8 cellular contexts compared by ENCODE assay signal in the genomic region with DNA sequence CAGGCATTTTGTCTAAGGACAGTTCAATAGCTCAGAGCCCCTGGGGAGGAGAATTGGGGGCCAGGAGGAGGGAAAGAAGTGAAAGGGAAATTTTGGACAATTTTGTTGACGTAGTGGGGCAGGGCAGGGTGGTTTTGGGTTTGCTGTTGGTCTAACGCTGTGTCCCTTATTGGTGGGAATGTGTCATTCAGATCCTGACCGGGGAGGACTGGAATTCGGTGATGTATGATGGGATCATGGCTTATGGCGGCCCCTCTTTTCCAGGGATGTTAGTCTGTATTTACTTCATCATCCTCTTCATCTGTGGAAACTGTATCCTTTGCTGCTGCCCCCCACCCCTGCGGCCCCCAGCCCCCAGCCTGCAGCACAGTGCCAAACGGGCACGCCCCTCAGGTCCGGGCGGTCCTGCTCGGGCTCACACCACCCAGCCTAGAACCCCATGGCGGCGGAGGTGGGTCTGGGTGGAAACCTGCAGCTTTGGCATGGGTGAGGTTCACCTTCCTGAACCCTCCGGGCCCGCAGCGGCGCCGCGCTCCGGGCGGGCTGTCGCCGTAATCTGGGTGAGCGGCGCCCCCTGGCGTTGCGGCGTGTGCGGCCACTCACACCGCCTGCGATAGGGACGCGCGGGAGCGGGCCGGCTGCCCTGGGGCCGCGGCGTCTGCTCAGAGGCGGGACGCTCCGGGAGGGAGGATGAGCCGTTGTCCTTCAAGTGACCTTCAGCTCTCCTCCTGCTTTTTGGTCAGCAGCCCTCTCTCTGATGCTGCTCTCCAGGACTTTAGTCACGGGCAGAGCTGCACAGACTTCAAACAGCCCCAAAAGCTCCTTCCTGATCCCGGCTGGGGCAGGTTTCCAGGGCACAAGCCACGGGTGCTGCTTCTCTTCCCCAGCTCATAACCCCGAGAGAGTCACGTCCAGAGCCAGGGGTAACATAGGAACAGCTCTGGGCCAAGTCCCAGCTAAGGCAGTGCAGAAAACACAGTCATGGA.
DNase-seq lines count a peak whose midpoint lies in the region; FAIRE-seq and TF ChIP-seq lines count a peak whose summit lies in the region.

No MANE protein-coding gene starts in this region.

- H3F3A ChIP-seq in OCI-LY1 (ENCODE audit: insufficient read depth, low read length) = no peaks in the 10 kb centered on the region

- no peaks in the 10 kb centered on the region for H3K79me2 ChIP-seq in OCI-LY1 (ENCODE audit: insufficient read depth, low read length)

- peaks cover 34% of the 10 kb centered on the region for H3K27me3 ChIP-seq in BE2C
- peaks cover 12% of the 10 kb centered on the region for H3K27me3 ChIP-seq in H7 (ENCODE audit: control insufficient read depth, insufficient read depth, low read length)
- no peaks in the 10 kb centered on the region for H3K27me3 ChIP-seq in OCI-LY1 (ENCODE audit: insufficient read depth, low read length)
- no peaks in the 10 kb centered on the region for H3K27me3 ChIP-seq in vagina

- FAIRE-seq in frontal cortex (lab: Jason Lieb, UNC) = no peak

- H3K27ac ChIP-seq in OCI-LY1 (ENCODE audit: low read depth, low read length, poor library complexity, severe bottlenecking) (no peak overlapping the region), vagina (no peak overlapping the region)

- TF ChIP-seq CTCF in BE2C (IDR thresholded peaks at IDR 0.05; ENCODE audit: low read depth, low read length) (peak; percentile 66), OCI-LY1 (IDR thresholded peaks at IDR 0.05; ENCODE audit: low read length) (peak; percentile 75), vagina (IDR thresholded peaks at IDR 0.05) (peak; percentile 64 to 92 (median 89))

- DNase-seq in BE2C (peak; percentile 82), H7 (peak; percentile 94), frontal cortex (ENCODE audit: low spot score in 2 of 2) (peak; percentile 62 to 80), occipital lobe (lab: John Stamatoyannopoulos, UW) (peak; percentile 17), vagina (ENCODE audit: extremely low spot score in 2 of 2) (no peak), GF-D8 (lab: John Stamatoyannopoulos, UW) (no peak)
- peak; percentile 4 for DNase-seq in activated effector memory CD4-positive, alpha-beta T cell treated with Interleukin-2 at 50 U/mL for 16 hours

- H3K4me1 ChIP-seq in BE2C (no peaks in the 10 kb centered on the region), OCI-LY1 (ENCODE audit: insufficient read depth, low read length, severe bottlenecking) (no peaks in the 10 kb centered on the region), vagina (peaks cover 13% of the 10 kb centered on the region)

- H3K9me2 ChIP-seq in OCI-LY1 (ENCODE audit: low read depth, low read length) = no peaks in the 10 kb centered on the region

- H2AFZ ChIP-seq in OCI-LY1 (ENCODE audit: low read length) = no peak overlapping the region

- H3K4me2 ChIP-seq in OCI-LY1 (ENCODE audit: low read length) = no peak overlapping the region

- no peak for TF ChIP-seq POLR2A in vagina (IDR thresholded peaks at IDR 0.05)

- H3K4me3 ChIP-seq in BE2C (ENCODE audit: low read depth, low read length) = no peak overlapping the region
- H3K4me3 ChIP-seq in H7 (ENCODE audit: insufficient read depth, low read depth, low read length) = no peak overlapping the region
- H3K4me3 ChIP-seq in OCI-LY1 (ENCODE audit: low read depth, low read length, poor library complexity, severe bottlenecking) = no peak overlapping the region
- peak overlapping the region; percentile 6 to 29 for H3K4me3 ChIP-seq in vagina

- intact Hi-C loops in vagina (cut with DNase I) = loop anchor here (5.0 to 10.0 kb wide), 3 partner anchors 288 to 786 kb away; a partner anchor contains a TSS

- H3K9ac ChIP-seq in OCI-LY1 (ENCODE audit: low read length) = no peak overlapping the region

- no peaks in the 10 kb centered on the region for H4K20me1 ChIP-seq in OCI-LY1 (ENCODE audit: insufficient read depth, low read length)

- H3K36me3 ChIP-seq in BE2C (no peaks in the 10 kb centered on the region), H7 (replicated peaks; ENCODE audit: control insufficient read depth, insufficient read depth, low read length) (no peaks in the 10 kb centered on the region), OCI-LY1 (ENCODE audit: insufficient read depth, low read length) (no peaks in the 10 kb centered on the region), vagina (no peaks in the 10 kb centered on the region)

- H3K9me3 ChIP-seq in BE2C = no peaks in the 10 kb centered on the region
- no peaks in the 10 kb centered on the region for H3K9me3 ChIP-seq in OCI-LY1 (ENCODE audit: low read length)
- H3K9me3 ChIP-seq in vagina = no peaks in the 10 kb centered on the region

Comparison
In these comparisons a context has a peak if more than half of its experiments do, and no peak if none do; other contexts are left out.
1. DNase-seq: peak in BE2C (single experiment), H7 (single experiment), activated effector memory CD4-positive, alpha-beta T cell treated with Interleukin-2 at 50 U/mL for 16 hours (single experiment), frontal cortex (2 of 2) and occipital lobe (single experiment); none in vagina (0 of 2) and GF-D8 (single experiment).
2. H3K4me3 ChIP-seq: peak in vagina (2 of 2); none in BE2C (single experiment), H7 (single experiment) and OCI-LY1 (single experiment).
3. Peak in every context shown above with its lines, with median percentiles within 50 percentile points of each other: CTCF ChIP-seq.